22 cellular contexts compared by ENCODE assay signal in the genomic region with DNA sequence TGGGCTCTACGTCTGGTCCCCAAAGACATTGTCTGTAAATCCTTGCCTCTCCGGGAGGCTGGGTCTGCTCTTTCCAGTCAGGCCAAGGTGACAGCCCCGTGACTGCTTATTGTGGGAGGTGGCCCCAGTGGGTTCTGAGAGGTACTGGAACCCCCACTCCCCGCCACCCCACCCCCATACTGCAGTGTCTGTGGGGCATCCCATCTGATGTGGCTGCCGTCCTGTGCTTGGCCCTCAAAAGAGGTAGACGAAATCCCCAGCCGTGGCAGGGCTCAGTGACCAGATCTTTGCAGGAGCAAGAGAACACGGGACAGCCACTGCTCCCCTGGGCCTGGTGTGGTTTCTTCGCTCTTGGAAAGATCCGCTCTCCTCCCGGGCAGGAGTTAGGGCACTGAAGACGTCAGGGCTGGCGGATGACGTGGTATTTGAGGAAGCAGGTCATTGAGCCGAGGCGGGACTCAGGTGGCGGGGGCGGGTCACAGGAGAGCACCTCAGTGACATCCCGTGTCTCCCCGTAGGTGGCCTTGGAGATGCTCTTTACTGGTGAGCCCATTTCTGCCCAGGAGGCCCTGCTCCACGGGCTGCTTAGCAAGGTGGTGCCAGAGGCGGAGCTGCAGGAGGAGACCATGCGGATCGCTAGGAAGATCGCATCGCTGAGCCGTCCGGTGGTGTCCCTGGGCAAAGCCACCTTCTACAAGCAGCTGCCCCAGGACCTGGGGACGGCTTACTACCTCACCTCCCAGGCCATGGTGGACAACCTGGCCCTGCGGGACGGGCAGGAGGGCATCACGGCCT. TPM values are rescaled to one million over a fixed set of nuclear protein-coding genes. Genes with fewer than 3 reads are reported as not detected.
DNase-seq lines count a peak whose midpoint lies in the region; ATAC-seq and TF ChIP-seq lines count a peak whose summit lies in the region.
"Had no signal": no experiment of that assay in that cellular context is flagged by ENCODE, and none has a peak within 500 bp of the region (broad histone marks: within the 10 kb centered on the region; RNA-seq: fewer than 3 reads in every experiment).

No MANE protein-coding gene starts in this region.

- no peak overlapping the region for H3K4me3 Mint-ChIP-seq in H9
- H3K4me3 Mint-ChIP-seq: CD4-positive, CD25-positive, alpha-beta regulatory T cell; CD8-positive, alpha-beta memory T cell; GM23338 had no signal

- no peaks in the 10 kb centered on the region for H4K20me1 ChIP-seq in OCI-LY1 (ENCODE audit: insufficient read depth, low read length)
- no peaks in the 10 kb centered on the region for H4K20me1 ChIP-seq in H9 (ENCODE audit: control insufficient read depth, insufficient read depth, insufficient read length)
- H4K20me1 ChIP-seq in MM.1S (ENCODE audit: insufficient read depth, low read length) = no peaks in the 10 kb centered on the region

- no peak overlapping the region; the same call in 1 of the 2 replicates for H3K14ac ChIP-seq in H9 (ENCODE audit: insufficient read depth, low read length)

- H3K4me3 ChIP-seq in right atrium auricular region (no peak overlapping the region), OCI-LY1 (ENCODE audit: low read depth, low read length, poor library complexity, severe bottlenecking) (no peak overlapping the region), Peyer's patch (no peak overlapping the region), MM.1S (ENCODE audit: low read length) (no peak overlapping the region)
- H3K4me3 ChIP-seq: A549, GM12878, GM23338, K562 had no signal

- H3K4me1 ChIP-seq in right atrium auricular region (peaks cover 0 to 20% of the 10 kb centered on the region in 2 donors), OCI-LY1 (ENCODE audit: insufficient read depth, low read length, severe bottlenecking) (no peaks in the 10 kb centered on the region), Peyer's patch (peaks cover 0 to 6% (median 1%) of the 10 kb centered on the region in 4 donors), H9 (ENCODE audit: insufficient read depth, low read length) (no peaks in the 10 kb centered on the region), MM.1S (ENCODE audit: low read length) (no peaks in the 10 kb centered on the region)
- H3K4me1 ChIP-seq: A549 had no signal

- TF ChIP-seq CTCF in right atrium auricular region (IDR thresholded peaks at IDR 0.05) (no peak), GM13976 (IDR thresholded peaks at IDR 0.05; ENCODE audit: borderline replicate concordance, control extremely low read depth, extremely low read depth, insufficient read depth, missing control alignments) (no peak), OCI-LY1 (IDR thresholded peaks at IDR 0.05; ENCODE audit: low read length) (no peak), Peyer's patch (IDR thresholded peaks at IDR 0.05) (no peak), H9 (conservative IDR thresholded peaks at IDR 0.05) (no peak), MM.1S (IDR thresholded peaks at IDR 0.05; ENCODE audit: low read length) (no peak)

- no peak overlapping the region for H4K91ac ChIP-seq in H9 (ENCODE audit: insufficient read length, low read depth, low read length)

- H3K27ac Mint-ChIP-seq in H9 = no peak overlapping the region
- H3K27ac Mint-ChIP-seq: CD4-positive, CD25-positive, alpha-beta regulatory T cell; CD8-positive, alpha-beta memory T cell; GM23338 had no signal

- H3K9ac ChIP-seq in OCI-LY1 (ENCODE audit: low read length) (no peak overlapping the region), H9 (ENCODE audit: extremely low read depth, insufficient read length, low read length) (no peak overlapping the region), MM.1S (ENCODE audit: low read length) (no peak overlapping the region)

- H2BK120ac ChIP-seq in H9 (ENCODE audit: low read depth, low read length, poor library complexity, severe bottlenecking) = no peak overlapping the region

- intact Hi-C loops in Right ventricle myocardium superior (cut with DNase I) = no loop called here

- no peak overlapping the region for H3K23ac ChIP-seq in H9 (ENCODE audit: insufficient read length, low read depth, low read length)

- no peaks in the 10 kb centered on the region for H3K9me3 ChIP-seq in right atrium auricular region
- H3K9me3 ChIP-seq in OCI-LY1 (ENCODE audit: low read length) = no peaks in the 10 kb centered on the region
- H3K9me3 ChIP-seq in Peyer's patch = no peaks in the 10 kb centered on the region
- H3K9me3 ChIP-seq in H9 (ENCODE audit: control insufficient read depth, low read depth, low read length) = no peaks in the 10 kb centered on the region
- H3K9me3 ChIP-seq in MM.1S (replicated peaks; ENCODE audit: insufficient read depth, low read length) = no peaks in the 10 kb centered on the region
- H3K9me3 ChIP-seq: A549 had no signal

- H2AFZ ChIP-seq in OCI-LY1 (ENCODE audit: low read length) (no peak overlapping the region), H9 (ENCODE audit: low read length) (no peak overlapping the region), MM.1S (ENCODE audit: low read length) (no peak overlapping the region)
- H2AFZ ChIP-seq: GM23338 had no signal

- no peak overlapping the region for H3T11ph ChIP-seq in H9 (ENCODE audit: low read length)

- no peak overlapping the region for H3K18ac ChIP-seq in H9 (ENCODE audit: insufficient read length, low read depth, low read length)

- H2BK5ac ChIP-seq in H9 (ENCODE audit: insufficient read length, low read length) = no peak overlapping the region

- H3K9me3 Mint-ChIP-seq in H9 = no peaks in the 10 kb centered on the region
- H3K9me3 Mint-ChIP-seq: CD4-positive, CD25-positive, alpha-beta regulatory T cell; CD8-positive, alpha-beta memory T cell; GM23338 had no signal

- no peaks in the 10 kb centered on the region for H3K79me1 ChIP-seq in H9 (ENCODE audit: insufficient read depth, low read depth, low read length, poor library complexity, severe bottlenecking)

- TF ChIP-seq POLR2A in Peyer's patch (IDR thresholded peaks at IDR 0.05) = no peak

- H3F3A ChIP-seq in OCI-LY1 (ENCODE audit: insufficient read depth, low read length) (no peaks in the 10 kb centered on the region), MM.1S (ENCODE audit: insufficient read depth, low read length) (no peaks in the 10 kb centered on the region)

- no peak overlapping the region for H2BK15ac ChIP-seq in H9 (ENCODE audit: low read depth, low read length)

- H3K4me2 ChIP-seq in OCI-LY1 (ENCODE audit: low read length) = peak overlapping the region; percentile 29; the same call in 1 of the 2 replicates
- H3K4me2 ChIP-seq in H9 (ENCODE audit: insufficient read depth, insufficient read length, low read length) = no peak overlapping the region
- no peak overlapping the region for H3K4me2 ChIP-seq in MM.1S (ENCODE audit: low read depth, low read length)
- H3K4me2 ChIP-seq: A549, GM23338 had no signal

- no peaks in the 10 kb centered on the region; a peak in 1 of 7 replicates for H3K36me3 Mint-ChIP-seq in H9 (ENCODE audit: insufficient read depth in 1 of 3, low read depth in 3 of 3)
- H3K36me3 Mint-ChIP-seq: CD4-positive, CD25-positive, alpha-beta regulatory T cell; CD8-positive, alpha-beta memory T cell had no signal

- DNase-seq in Right ventricle myocardium superior (peak; percentile 35), right atrium auricular region (ENCODE audit: low spot score) (no peak), GM13976 (ENCODE audit: low spot score) (peak; percentile 9), mesenteric fat pad (ENCODE audit: low spot score) (peak; percentile 88), Peyer's patch (no peak), H9 (no peak), MM.1S (no peak)
- DNase-seq: AML-193; CD4-positive, CD25-positive, alpha-beta regulatory T cell; CD8-positive, alpha-beta memory T cell; COR-L47; DMS 273 treated with DMSO at 0.1 percent for 48 hours; DMS53; DND-41; EL; H7 had no signal

- H3K56ac ChIP-seq in H9 (ENCODE audit: insufficient read length, low read depth, low read length) = no peak overlapping the region

- H2BK12ac ChIP-seq in H9 (ENCODE audit: insufficient read length, low read depth, low read length) = no peak overlapping the region

- no peak overlapping the region for H2BK20ac ChIP-seq in H9 (ENCODE audit: low read depth, low read length, poor library complexity, severe bottlenecking)

- no peaks in the 10 kb centered on the region for H3K27me3 Mint-ChIP-seq in H9 (ENCODE audit: low read depth)
- H3K27me3 Mint-ChIP-seq: CD4-positive, CD25-positive, alpha-beta regulatory T cell had no signal

- H3K27ac ChIP-seq in right atrium auricular region = no peak overlapping the region
- H3K27ac ChIP-seq in OCI-LY1 (ENCODE audit: low read depth, low read length, poor library complexity, severe bottlenecking) = no peak overlapping the region
- H3K27ac ChIP-seq in Peyer's patch = no peak overlapping the region
- H3K27ac ChIP-seq in H9 (ENCODE audit: insufficient read length, low read depth, low read length) = no peak overlapping the region
- no peak overlapping the region for H3K27ac ChIP-seq in MM.1S (ENCODE audit: low read length)
- H3K27ac ChIP-seq: 22Rv1, A549 had no signal

- no peaks in the 10 kb centered on the region for H3K23me2 ChIP-seq in H9 (ENCODE audit: insufficient read length, low read depth, low read length, poor library complexity, severe bottlenecking)

- no peaks in the 10 kb centered on the region for H3K4me1 Mint-ChIP-seq in H9
- H3K4me1 Mint-ChIP-seq: GM23338 had no signal

- H2AK5ac ChIP-seq in H9 (ENCODE audit: insufficient read length, low read length) = no peak overlapping the region

- H3K9me2 ChIP-seq in OCI-LY1 (ENCODE audit: low read depth, low read length) (no peaks in the 10 kb centered on the region), MM.1S (replicated peaks; ENCODE audit: insufficient read depth, low read length) (no peaks in the 10 kb centered on the region)

- H3K79me2 ChIP-seq in OCI-LY1 (ENCODE audit: insufficient read depth, low read length) = no peaks in the 10 kb centered on the region
- no peaks in the 10 kb centered on the region for H3K79me2 ChIP-seq in H9 (ENCODE audit: insufficient read depth, low read length)
- H3K79me2 ChIP-seq in MM.1S (ENCODE audit: low read length) = no peaks in the 10 kb centered on the region

- no peaks in the 10 kb centered on the region for H3K27me3 ChIP-seq in right atrium auricular region
- H3K27me3 ChIP-seq in OCI-LY1 (ENCODE audit: insufficient read depth, low read length) = peaks cover under 1% of the 10 kb centered on the region; the same call in 1 of the 2 replicates
- H3K27me3 ChIP-seq in Peyer's patch = no peaks in the 10 kb centered on the region
- no peaks in the 10 kb centered on the region for H3K27me3 ChIP-seq in H9 (ENCODE audit: insufficient read depth, low read length)
- 0 out of 2 replicates have a peak, but pooled peaks cover 5% of the 10 kb centered on the region for H3K27me3 ChIP-seq in MM.1S (replicated peaks; ENCODE audit: insufficient read depth, low read length)

- no peak overlapping the region for H4K5ac ChIP-seq in H9 (ENCODE audit: insufficient read length, low read depth, low read length)

- peaks cover 46% of the 10 kb centered on the region for H3K36me3 ChIP-seq in right atrium auricular region
- H3K36me3 ChIP-seq in OCI-LY1 (ENCODE audit: insufficient read depth, low read length) = no peaks in the 10 kb centered on the region
- no peaks in the 10 kb centered on the region for H3K36me3 ChIP-seq in Peyer's patch
- H3K36me3 ChIP-seq in MM.1S (replicated peaks; ENCODE audit: insufficient read depth, low read length) = no peaks in the 10 kb centered on the region

- in situ Hi-C loops in GM13976 (cut with MboI; ENCODE audit: low sequenced_read_pairs, unreplicated experiment) = no loop called here

- no peak overlapping the region for H4K8ac ChIP-seq in H9 (replicated peaks; ENCODE audit: insufficient read length, low read depth, low read length)

- no CpG with 5 or more reads among the region's 32 CpGs for WGBS in H9 (ENCODE audit: extremely low coverage, insufficient read length, low lambda C conversion rate)

- no peak for ATAC-seq in Right ventricle myocardium superior (ENCODE audit: poor library complexity)
- ATAC-seq: A549, GM12878, GM23338, K562 had no signal

- H3K4ac ChIP-seq in H9 (ENCODE audit: low read depth, low read length) = no peak overlapping the region

RNA-seq across cellular contexts. Expression of a gene that starts 20.7 kb away (rescaled TPM):
- total RNA-seq in Right ventricle myocardium superior (105 TPM), right atrium auricular region (100 to 1,000 TPM; 201 to 223 TPM), mesenteric fat pad (161 TPM), Peyer's patch (10 to 100 TPM in 1 of 4 donors, 1 to 10 TPM in 3; 2.0 to 16.5 (median 6.1) TPM), H9 (2021) (8.0 and 9.3 TPM in 2 replicates)

Comparison
In these comparisons a context has a peak if more than half of its experiments do, and no peak if none do; other contexts are left out.
1. DNase-seq: peak in Right ventricle myocardium superior (single experiment), GM13976 (single experiment) and mesenteric fat pad (single experiment); none in right atrium auricular region (single experiment), Peyer's patch (0 of 3), H9 (single experiment) and MM.1S (single experiment).